Comparison of ENCODE assay signal across 8 cellular contexts in the genomic region with DNA sequence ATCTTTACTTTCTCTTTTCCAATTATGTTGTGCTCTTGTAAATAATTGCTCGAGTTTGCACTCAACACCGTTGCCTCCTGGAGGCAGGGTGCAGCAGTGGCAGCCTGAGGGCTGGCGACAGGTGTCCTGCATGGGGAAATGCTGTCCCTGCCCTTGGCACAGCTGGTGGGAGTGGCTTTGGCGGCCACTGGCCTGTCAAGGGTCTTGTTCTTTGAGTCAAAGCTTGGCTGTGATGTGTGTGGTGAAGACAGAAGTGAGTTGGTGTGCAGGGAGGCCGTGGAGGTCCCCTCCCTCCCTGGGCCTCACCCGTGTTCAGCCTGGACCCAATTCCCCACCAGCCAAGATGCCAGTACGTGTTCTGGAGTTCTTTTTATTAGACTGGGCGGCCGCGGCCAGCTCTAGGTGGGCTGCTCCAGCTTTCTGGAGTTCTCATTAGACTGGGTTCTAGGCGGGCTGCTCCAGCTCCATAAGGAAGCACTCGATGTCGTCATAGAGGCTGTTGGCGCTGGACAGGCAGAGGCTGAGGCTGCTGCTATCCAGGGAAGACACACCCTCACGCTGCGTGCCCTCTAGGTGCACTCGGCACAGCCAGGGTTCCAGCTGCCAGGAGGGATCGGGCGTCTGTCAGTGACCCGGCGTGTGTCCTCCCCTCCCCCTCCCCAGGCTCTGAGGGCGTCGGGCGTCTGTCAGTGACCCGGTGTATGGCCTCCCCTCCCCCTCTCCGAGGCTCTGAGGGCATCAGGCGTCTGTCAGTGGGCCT. TPM values are rescaled to one million over a fixed set of nuclear protein-coding genes. Genes with fewer than 3 reads are reported as not detected.
DNase-seq lines count a peak whose midpoint lies in the region; TF ChIP-seq lines count a peak whose summit lies in the region.

No MANE protein-coding gene starts in this region.

- TF ChIP-seq CTCF in fibroblast of the aortic adventitia (IDR thresholded peaks at IDR 0.05; ENCODE audit: insufficient read depth, low read length) (peak; percentile 20), testis (IDR thresholded peaks at IDR 0.05) (peak in 1 of 3 experiments; percentile 23)

- CTCF ChIA-PET in activated naive CD4-positive, alpha-beta T cell treated with anti-CD3 and anti-CD28 coated beads for 36 hours (lab: Charles Lee) = interaction anchor here (0.5 to 1.4 kb wide), 2 partner anchors 61 to 111 kb away, joined by 4 read pairs; no protein-coding TSS in a partner anchor

- H3K27ac ChIP-seq in testis = peak overlapping the region in 1 of 2 donors; percentile 24

- peaks cover 25% of the 10 kb centered on the region for H3K4me1 ChIP-seq in testis

- H3K36me3 ChIP-seq in testis (ENCODE audit: low read depth, missing control alignments) = no peaks in the 10 kb centered on the region

- H3K27me3 Mint-ChIP-seq in activated naive CD4-positive, alpha-beta T cell treated with anti-CD3 and anti-CD28 coated beads for 36 hours (ENCODE audit: low read depth) = no peaks in the 10 kb centered on the region

- TF ChIP-seq POLR2A in testis (IDR thresholded peaks at IDR 0.05) = no peak

- DNase-seq in activated naive CD4-positive, alpha-beta T cell treated with anti-CD3 and anti-CD28 coated beads for 36 hours = no peak
- no peak for DNase-seq in activated naive CD4-positive, alpha-beta T cell (lab: John Stamatoyannopoulos, UW)
- peak; percentile 60 for DNase-seq in RKO (ENCODE audit: low spot score)
- no peak for DNase-seq in fibroblast of the aortic adventitia (ENCODE audit: low read depth)
- peak; percentile 33 for DNase-seq in testis
- DNase-seq in central memory CD4-positive, alpha-beta T cell = no peak
- DNase-seq in KG1 (lab: John Stamatoyannopoulos, UW) = no peak
- no peak for DNase-seq in stimulated activated CD4-positive, alpha-beta T cell treated with anti-CD3 and anti-CD28 coated beads, Interleukin-4, amount 100 ng/mL, for 4 hours

- intact Hi-C loops in activated naive CD4-positive, alpha-beta T cell treated with anti-CD3 and anti-CD28 coated beads for 36 hours (cut with micrococcal nuclease) = loop anchor here (1.0 to 2.0 kb wide), 3 partner anchors 24 to 76 kb away; a partner anchor contains a TSS
- intact Hi-C loops in testis (cut with DNase I; ENCODE audit: low total_unique reads) = no loop called here

- no peaks in the 10 kb centered on the region for H3K9me3 Mint-ChIP-seq in activated naive CD4-positive, alpha-beta T cell treated with anti-CD3 and anti-CD28 coated beads for 36 hours

- H3K27me3 ChIP-seq in testis = no peaks in the 10 kb centered on the region

- H3K4me3 Mint-ChIP-seq in activated naive CD4-positive, alpha-beta T cell treated with anti-CD3 and anti-CD28 coated beads for 36 hours = no peak overlapping the region

- 76 to 82% methylated on average over 6 to 26 of the region's 27 CpGs for WGBS in testis, 2 donors

- H3K4me3 ChIP-seq in fibroblast of the aortic adventitia (ENCODE audit: low read depth, low read length) (no peak overlapping the region), testis (no peak overlapping the region)

- peak overlapping the region; percentile 65 for H3K27ac Mint-ChIP-seq in activated naive CD4-positive, alpha-beta T cell treated with anti-CD3 and anti-CD28 coated beads for 36 hours

- peaks cover 15% of the 10 kb centered on the region for H3K4me1 Mint-ChIP-seq in activated naive CD4-positive, alpha-beta T cell treated with anti-CD3 and anti-CD28 coated beads for 36 hours (ENCODE audit: low read depth)

- no peaks in the 10 kb centered on the region for H3K9me3 ChIP-seq in testis

- H3K36me3 Mint-ChIP-seq in activated naive CD4-positive, alpha-beta T cell treated with anti-CD3 and anti-CD28 coated beads for 36 hours (ENCODE audit: low read depth) = peaks cover 23% of the 10 kb centered on the region

RNA-seq across cellular contexts. Expression of a gene that starts 3.4 kb away (rescaled TPM):
- total RNA-seq in activated naive CD4-positive, alpha-beta T cell treated with anti-CD3 and anti-CD28 coated beads for 36 hours = 10 to 100 TPM; 83.2 to 92.7 TPM
- 6.5 and 6.8 TPM in 2 replicates for total RNA-seq in fibroblast of the aortic adventitia (ENCODE audit: low replicate concordance)
- total RNA-seq in testis = 10 to 100 TPM; 13.0 to 30.1 TPM
- polyA plus RNA-seq in testis (ENCODE audit: insufficient read depth, low read depth, low replicate concordance) = 9.9 TPM

RNA-seq across cellular contexts. Expression of a gene that starts 12.4 kb away (rescaled TPM):
- not detected for total RNA-seq in activated naive CD4-positive, alpha-beta T cell treated with anti-CD3 and anti-CD28 coated beads for 36 hours
- total RNA-seq in fibroblast of the aortic adventitia (ENCODE audit: low replicate concordance) = not detected in 2 replicates
- under 1 TPM; 0.12 to 0.63 TPM for total RNA-seq in testis
- polyA plus RNA-seq in testis (ENCODE audit: insufficient read depth, low read depth, low replicate concordance) = 2.3 TPM

RNA-seq across cellular contexts. Expression of a gene that starts 14.6 kb away (rescaled TPM):
- total RNA-seq in activated naive CD4-positive, alpha-beta T cell treated with anti-CD3 and anti-CD28 coated beads for 36 hours = not detected
- total RNA-seq in fibroblast of the aortic adventitia (ENCODE audit: low replicate concordance) = not detected in 2 replicates
- 1 to 10 TPM; 3.4 to 9.3 TPM for total RNA-seq in testis
- polyA plus RNA-seq in testis (ENCODE audit: insufficient read depth, low read depth, low replicate concordance) = 1.5 TPM

RNA-seq across cellular contexts. Expression of a gene that starts 24.7 kb away (rescaled TPM):
- total RNA-seq in activated naive CD4-positive, alpha-beta T cell treated with anti-CD3 and anti-CD28 coated beads for 36 hours = 1 to 10 TPM; 1.0 to 1.2 TPM
- total RNA-seq in fibroblast of the aortic adventitia (ENCODE audit: low replicate concordance) = 0.09 and 0.16 TPM in 2 replicates
- total RNA-seq in testis = 1 to 10 TPM; 2.0 to 3.3 TPM
- polyA plus RNA-seq in testis (ENCODE audit: insufficient read depth, low read depth, low replicate concordance) = 1.5 TPM

RNA-seq across cellular contexts. Expression of a gene that starts 36.1 kb away (rescaled TPM):
- 10 to 100 TPM; 25.6 to 26.1 TPM for total RNA-seq in activated naive CD4-positive, alpha-beta T cell treated with anti-CD3 and anti-CD28 coated beads for 36 hours
- total RNA-seq in fibroblast of the aortic adventitia (ENCODE audit: low replicate concordance) (27.6 and 37.5 TPM in 2 replicates), testis (10 to 100 TPM; 62.9 to 74.4 TPM)
- polyA plus RNA-seq in testis (ENCODE audit: insufficient read depth, low read depth, low replicate concordance) = 30.2 TPM

Comparison
In these comparisons a context has a peak if more than half of its experiments do, and no peak if none do; other contexts are left out.
1. DNase-seq: peak in RKO (single experiment) and testis (single experiment); none in activated naive CD4-positive, alpha-beta T cell treated with anti-CD3 and anti-CD28 coated beads for 36 hours (single experiment), activated naive CD4-positive, alpha-beta T cell (0 of 4), fibroblast of the aortic adventitia (single experiment), central memory CD4-positive, alpha-beta T cell (single experiment), KG1 (single experiment) and stimulated activated CD4-positive, alpha-beta T cell treated with anti-CD3 and anti-CD28 coated beads, Interleukin-4, amount 100 ng/mL, for 4 hours (0 of 2).